Comparison of ENCODE assay signal across 29 cellular contexts in the genomic region with DNA sequence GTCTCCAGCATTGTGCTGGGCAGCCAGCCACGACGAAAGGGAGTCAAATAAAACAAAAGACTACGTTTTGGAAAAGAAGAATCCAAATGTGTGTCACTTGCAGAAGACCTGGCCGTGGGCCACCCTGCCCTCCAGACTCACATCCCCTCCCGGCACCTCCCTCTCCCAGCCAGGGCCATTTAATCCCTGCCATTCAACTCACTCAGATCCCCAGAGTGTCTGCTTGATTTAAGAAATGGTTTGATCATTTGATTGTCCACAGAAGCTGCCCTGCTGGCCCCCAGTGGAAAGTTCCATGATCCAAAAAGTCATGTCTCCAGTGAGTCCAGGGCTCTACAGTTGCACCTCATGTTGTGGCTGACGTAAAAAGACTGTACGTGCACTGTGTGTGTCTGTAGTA. TPM values are rescaled to one million over a fixed set of nuclear protein-coding genes. Genes with fewer than 3 reads are reported as not detected.
"Had no signal": no experiment of that assay in that cellular context is flagged by ENCODE, and none has a peak within 500 bp of the region (broad histone marks: within the 10 kb centered on the region; RNA-seq: fewer than 3 reads in every experiment).

No MANE protein-coding gene starts in this region.

- H3K27ac Mint-ChIP-seq: activated B cell treated with CpG ODN at 0.5 μM for 24 hours; activated CD4-positive, alpha-beta memory T cell treated with anti-CD3 and anti-CD28 coated beads, Interleukin-2, amount 10 ng/mL, durations not matched to agents 7 days and 5 days; activated CD4-positive, alpha-beta T cell treated with anti-CD3 and anti-CD28 coated beads, Interleukin-2, amount 10 ng/mL, durations not matched to agents 7 days and 5 days; activated naive CD8-positive, alpha-beta T cell treated with anti-CD3 and anti-CD28 coated beads, Interleukin-2, amount 50 U/mL, for 24 hours; activated T-cell treated with anti-CD3 and anti-CD28 coated beads, Interleukin-2, amount 50 U/mL, for 24 hours; IgD-negative memory B cell; T-helper 1 cell treated with Interleukin-12 subunit alpha and Interleukin-12 subunit beta and Interleukin-4 antibody, amounts not matched to agents 30 μg/mL and 1 μg/mL, for 36 hours had no signal

- FAIRE-seq: RCC 7860 had no signal

- DNase-seq: activated B cell treated with CpG ODN at 0.5 μM for 24 hours; activated CD4-positive, alpha-beta memory T cell treated with anti-CD3 and anti-CD28 coated beads, Interleukin-2, amount 10 ng/mL, durations not matched to agents 7 days and 5 days; activated CD4-positive, alpha-beta T cell treated with anti-CD3 and anti-CD28 coated beads for 1 hour; activated CD4-positive, alpha-beta T cell treated with anti-CD3 and anti-CD28 coated beads, Interleukin-2, amount 10 ng/mL, durations not matched to agents 7 days and 5 days; activated CD8-positive, alpha-beta memory T cell treated with anti-CD3 and anti-CD28 coated beads, Interleukin-2, amount 50 U/mL, for 48 hours; activated effector memory CD4-positive, alpha-beta T cell treated with anti-CD3 and anti-CD28 coated beads, Interleukin-2, amount 50 U/mL, for 16 hours; activated naive CD4-positive, alpha-beta T cell treated with Interleukin-2 at 50 U/mL for 16 hours; activated naive CD8-positive, alpha-beta T cell treated with anti-CD3 and anti-CD28 coated beads, Interleukin-2, amount 50 U/mL, for 24 hours; activated T-cell treated with anti-CD3 and anti-CD28 coated beads, Interleukin-2, amount 50 U/mL, for 24 hours; amniotic stem cell; body of pancreas; KG1; NCI-H1048; NCI-H146; NCI-H187 treated with DMSO at 0.1 percent for 48 hours; NCI-H2171; NCI-H2227 treated with DMSO at 0.1 percent for 48 hours; NCI-H446 treated with DMSO at 0.1 percent for 48 hours; NCI-H526; NCI-H82; SHP77 treated with DMSO at 0.1 percent for 48 hours had no signal

- H3K27me3 Mint-ChIP-seq: activated naive CD8-positive, alpha-beta T cell treated with anti-CD3 and anti-CD28 coated beads, Interleukin-2, amount 50 U/mL, for 24 hours had no signal

- H3K4me1 Mint-ChIP-seq: activated B cell treated with CpG ODN at 0.5 μM for 24 hours; activated CD4-positive, alpha-beta memory T cell treated with anti-CD3 and anti-CD28 coated beads, Interleukin-2, amount 10 ng/mL, durations not matched to agents 7 days and 5 days; activated CD4-positive, alpha-beta T cell treated with anti-CD3 and anti-CD28 coated beads, Interleukin-2, amount 10 ng/mL, durations not matched to agents 7 days and 5 days; activated naive CD8-positive, alpha-beta T cell treated with anti-CD3 and anti-CD28 coated beads, Interleukin-2, amount 50 U/mL, for 24 hours had no signal

- H3K9me3 ChIP-seq: body of pancreas had no signal

- H3K36me3 ChIP-seq: ascending aorta had no signal

- H3K4me1 ChIP-seq: ascending aorta, body of pancreas had no signal

- H3K4me3 ChIP-seq: ascending aorta, body of pancreas had no signal

- H3K27ac ChIP-seq: ascending aorta, body of pancreas had no signal

- ATAC-seq: activated naive CD4-positive, alpha-beta T cell treated with anti-CD3 and anti-CD28 coated beads, Interleukin-2, amount 50 U/mL, for 72 hours; activated naive CD8-positive, alpha-beta T cell treated with anti-CD3 and anti-CD28 coated beads, Interleukin-2, amount 50 U/mL, for 24 hours; body of pancreas had no signal

- H3K4me3 Mint-ChIP-seq: activated B cell treated with CpG ODN at 0.5 μM for 24 hours; activated CD4-positive, alpha-beta memory T cell treated with anti-CD3 and anti-CD28 coated beads, Interleukin-2, amount 10 ng/mL, durations not matched to agents 7 days and 5 days; activated CD4-positive, alpha-beta T cell treated with anti-CD3 and anti-CD28 coated beads, Interleukin-2, amount 10 ng/mL, durations not matched to agents 7 days and 5 days; activated naive CD8-positive, alpha-beta T cell treated with anti-CD3 and anti-CD28 coated beads, Interleukin-2, amount 50 U/mL, for 24 hours; activated T-cell treated with anti-CD3 and anti-CD28 coated beads, Interleukin-2, amount 50 U/mL, for 24 hours; T-helper 1 cell treated with Interleukin-12 subunit alpha and Interleukin-12 subunit beta and Interleukin-4 antibody, amounts not matched to agents 30 μg/mL and 1 μg/mL, for 36 hours had no signal

- H3K27me3 ChIP-seq: ascending aorta, body of pancreas had no signal

RNA-seq across cellular contexts. Expression of a gene that starts 2.3 kb away (rescaled TPM):
- total RNA-seq: activated B cell treated with CpG ODN at 0.5 μM for 24 hours; activated CD4-positive, alpha-beta memory T cell treated with anti-CD3 and anti-CD28 coated beads, Interleukin-2, amount 10 ng/mL, durations not matched to agents 7 days and 5 days; activated CD4-positive, alpha-beta T cell treated with anti-CD3 and anti-CD28 coated beads, Interleukin-2, amount 10 ng/mL, durations not matched to agents 7 days and 5 days; activated naive CD4-positive, alpha-beta T cell treated with anti-CD3 and anti-CD28 coated beads, Interleukin-2, amount 50 U/mL, for 72 hours; ascending aorta; body of pancreas; LHCN-M2; M059J; SK-MEL-5 had no signal
- polyA plus RNA-seq: IgD-negative memory B cell had no signal

RNA-seq across cellular contexts. Expression of a gene that starts 6.8 kb away (rescaled TPM):
- total RNA-seq: activated B cell treated with CpG ODN at 0.5 μM for 24 hours; activated CD4-positive, alpha-beta memory T cell treated with anti-CD3 and anti-CD28 coated beads, Interleukin-2, amount 10 ng/mL, durations not matched to agents 7 days and 5 days; activated CD4-positive, alpha-beta T cell treated with anti-CD3 and anti-CD28 coated beads, Interleukin-2, amount 10 ng/mL, durations not matched to agents 7 days and 5 days; activated naive CD4-positive, alpha-beta T cell treated with anti-CD3 and anti-CD28 coated beads, Interleukin-2, amount 50 U/mL, for 72 hours; ascending aorta; body of pancreas; LHCN-M2; M059J; SK-MEL-5 had no signal
- polyA plus RNA-seq: IgD-negative memory B cell had no signal

RNA-seq across cellular contexts. Expression of a gene that starts 10.5 kb away (rescaled TPM):
- total RNA-seq: activated B cell treated with CpG ODN at 0.5 μM for 24 hours; activated CD4-positive, alpha-beta memory T cell treated with anti-CD3 and anti-CD28 coated beads, Interleukin-2, amount 10 ng/mL, durations not matched to agents 7 days and 5 days; activated CD4-positive, alpha-beta T cell treated with anti-CD3 and anti-CD28 coated beads, Interleukin-2, amount 10 ng/mL, durations not matched to agents 7 days and 5 days; activated naive CD4-positive, alpha-beta T cell treated with anti-CD3 and anti-CD28 coated beads, Interleukin-2, amount 50 U/mL, for 72 hours; ascending aorta; body of pancreas; LHCN-M2; M059J; SK-MEL-5 had no signal
- polyA plus RNA-seq: IgD-negative memory B cell had no signal

RNA-seq across cellular contexts. Expression of a gene that starts 13.8 kb away (rescaled TPM):
- total RNA-seq: activated B cell treated with CpG ODN at 0.5 μM for 24 hours; activated CD4-positive, alpha-beta memory T cell treated with anti-CD3 and anti-CD28 coated beads, Interleukin-2, amount 10 ng/mL, durations not matched to agents 7 days and 5 days; activated CD4-positive, alpha-beta T cell treated with anti-CD3 and anti-CD28 coated beads, Interleukin-2, amount 10 ng/mL, durations not matched to agents 7 days and 5 days; activated naive CD4-positive, alpha-beta T cell treated with anti-CD3 and anti-CD28 coated beads, Interleukin-2, amount 50 U/mL, for 72 hours; ascending aorta; body of pancreas; LHCN-M2; M059J; SK-MEL-5 had no signal
- polyA plus RNA-seq: IgD-negative memory B cell had no signal

RNA-seq across cellular contexts. Expression of a gene that starts 17.0 kb away (rescaled TPM):
- total RNA-seq: activated B cell treated with CpG ODN at 0.5 μM for 24 hours; activated CD4-positive, alpha-beta memory T cell treated with anti-CD3 and anti-CD28 coated beads, Interleukin-2, amount 10 ng/mL, durations not matched to agents 7 days and 5 days; activated CD4-positive, alpha-beta T cell treated with anti-CD3 and anti-CD28 coated beads, Interleukin-2, amount 10 ng/mL, durations not matched to agents 7 days and 5 days; activated naive CD4-positive, alpha-beta T cell treated with anti-CD3 and anti-CD28 coated beads, Interleukin-2, amount 50 U/mL, for 72 hours; ascending aorta; body of pancreas; LHCN-M2; M059J; SK-MEL-5 had no signal
- polyA plus RNA-seq: IgD-negative memory B cell had no signal
